9 cellular contexts compared by ENCODE assay signal in the genomic region with DNA sequence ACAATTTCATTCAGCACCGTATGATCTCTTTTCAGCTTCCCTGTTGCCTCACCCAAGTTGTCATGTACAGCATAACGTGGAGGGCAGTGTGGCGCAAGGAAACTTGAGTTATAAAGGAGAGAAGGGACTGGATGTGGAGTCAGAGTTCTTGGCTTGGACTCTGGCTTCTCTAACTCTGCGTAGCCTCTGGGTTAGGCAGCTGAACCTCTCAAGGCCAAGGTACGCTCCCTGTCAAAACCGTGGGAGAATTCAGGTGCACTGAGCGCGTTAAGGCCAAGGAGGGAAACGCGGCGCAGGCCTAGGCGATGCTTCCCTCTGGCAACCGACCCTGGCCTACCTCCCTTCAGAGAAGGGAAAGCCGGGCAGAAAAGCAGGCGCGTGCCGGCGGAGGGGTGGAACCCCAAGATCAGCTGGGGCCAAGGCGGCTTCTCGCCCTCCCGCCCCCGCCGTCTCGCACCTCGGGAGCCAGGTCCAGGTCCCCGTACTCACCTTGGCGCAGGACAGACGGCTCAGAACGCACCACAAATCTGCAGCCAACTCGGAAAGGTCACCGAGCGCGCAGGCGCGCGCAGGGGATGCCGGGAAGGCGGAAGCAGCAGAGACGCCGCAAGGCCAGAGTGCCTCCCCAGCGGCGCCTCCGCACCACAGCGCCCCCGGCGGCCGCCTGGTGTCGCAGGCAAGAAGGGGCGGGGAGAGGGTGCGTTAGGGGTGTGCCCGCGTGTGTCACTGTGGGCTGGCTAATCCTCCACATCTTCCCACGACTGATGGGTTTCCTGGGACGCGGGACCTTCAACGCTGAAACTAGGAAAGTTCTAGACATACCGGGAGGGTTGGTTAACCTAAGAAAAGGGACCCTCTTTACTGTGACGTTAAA. TPM values are rescaled to one million over a fixed set of nuclear protein-coding genes. Genes with fewer than 3 reads are reported as not detected.
DNase-seq lines count a peak whose midpoint lies in the region; ATAC-seq, FAIRE-seq and TF ChIP-seq lines count a peak whose summit lies in the region.
"Had no signal": no experiment of that assay in that cellular context is flagged by ENCODE, and none has a peak within 500 bp of the region (broad histone marks: within the 10 kb centered on the region; RNA-seq: fewer than 3 reads in every experiment).

No MANE protein-coding gene starts in this region.

- H3K9me3 ChIP-seq in WERI-Rb-1 (ENCODE audit: severe bottlenecking) (no peaks in the 10 kb centered on the region), smooth muscle cell (replicated peaks; ENCODE audit: low read depth) (no peaks in the 10 kb centered on the region)

- peak overlapping the region; percentile 92 for H3K4me2 ChIP-seq in smooth muscle cell

- H3F3A ChIP-seq in smooth muscle cell (ENCODE audit: low read depth) = peaks cover 3% of the 10 kb centered on the region

- H3K27ac Mint-ChIP-seq in immature natural killer cell = peak overlapping the region; percentile 84 to 94 (median 91)

- H3K36me3 ChIP-seq in WERI-Rb-1 (peaks cover 15% of the 10 kb centered on the region), bronchial epithelial cell (ENCODE audit: control insufficient read depth, insufficient read depth, low read length) (peaks cover 13% of the 10 kb centered on the region), smooth muscle cell (ENCODE audit: low read depth) (no peaks in the 10 kb centered on the region)

- no peak for FAIRE-seq in bronchial epithelial cell (lab: Jason Lieb, UNC)

- no peaks in the 10 kb centered on the region for H3K9me3 Mint-ChIP-seq in immature natural killer cell

- peak; percentile 98 for DNase-seq in AG08396 (ENCODE audit: low spot score)
- DNase-seq in NCI-H2196 (lab: John Stamatoyannopoulos, UW; ENCODE audit: unreplicated experiment) = peak; percentile 79
- DNase-seq in WERI-Rb-1 = peak; percentile 93
- peak; percentile 83 for DNase-seq in bronchial epithelial cell (ENCODE audit: low read depth)
- DNase-seq in immature natural killer cell = peak; percentile 95
- peak; percentile 78 for DNase-seq in smooth muscle cell (lab: John Stamatoyannopoulos, UW; ENCODE audit: unreplicated experiment)

- TF ChIP-seq CTCF in WERI-Rb-1 (IDR thresholded peaks at IDR 0.05; ENCODE audit: low read depth, low read length) = peak; percentile 98
- peak; percentile 100 for TF ChIP-seq CTCF in bronchial epithelial cell (IDR thresholded peaks at IDR 0.05; ENCODE audit: insufficient read depth, low read length, severe bottlenecking)
- TF ChIP-seq CTCF in smooth muscle cell (IDR thresholded peaks at IDR 0.05; ENCODE audit: borderline replicate concordance, insufficient read depth, poor library complexity, severe bottlenecking) = peak; percentile 97

- H3K27me3 ChIP-seq in WERI-Rb-1 (ENCODE audit: insufficient read depth, low read depth, severe bottlenecking) (no peaks in the 10 kb centered on the region), bronchial epithelial cell (ENCODE audit: control insufficient read depth, insufficient read depth, low read length) (no peaks in the 10 kb centered on the region), smooth muscle cell (ENCODE audit: low read depth) (no peaks in the 10 kb centered on the region)

- peak overlapping the region; percentile 85 to 93 (median 91) for H3K4me3 Mint-ChIP-seq in immature natural killer cell

- ATAC-seq in GM18873 (IDR thresholded peaks at IDR 0.05; ENCODE audit: low FRiP score, unreplicated experiment) (peak; percentile 91), HG03135 (IDR thresholded peaks at IDR 0.05; ENCODE audit: unreplicated experiment) (peak; percentile 90)

- peak overlapping the region; percentile 83 for H3K27ac ChIP-seq in WERI-Rb-1
- peak overlapping the region; percentile 52 for H3K27ac ChIP-seq in smooth muscle cell (ENCODE audit: low read depth)

- H3K27me3 Mint-ChIP-seq in immature natural killer cell (ENCODE audit: low read depth in 3 of 3) = peaks cover 2 to 10% (median 2%) of the 10 kb centered on the region in 3 donors

- peaks cover 22 to 24% of the 10 kb centered on the region in 2 donors for H3K4me1 Mint-ChIP-seq in immature natural killer cell

- H3K36me3 Mint-ChIP-seq in immature natural killer cell = no peaks in the 10 kb centered on the region

- peak overlapping the region; percentile 88 for H3K9ac ChIP-seq in smooth muscle cell (ENCODE audit: low read depth)

- peak overlapping the region; percentile 82 for H2AFZ ChIP-seq in smooth muscle cell (ENCODE audit: low read depth)

- H3K4me3 ChIP-seq in WERI-Rb-1 (ENCODE audit: low read depth, low read length) = peak overlapping the region; percentile 100
- peak overlapping the region; percentile 78 for H3K4me3 ChIP-seq in bronchial epithelial cell (ENCODE audit: low read depth, low read length)
- peak overlapping the region; percentile 90 for H3K4me3 ChIP-seq in smooth muscle cell

- H3K79me2 ChIP-seq in smooth muscle cell (ENCODE audit: low read depth) = peaks cover 51% of the 10 kb centered on the region

- H4K20me1 ChIP-seq in smooth muscle cell (ENCODE audit: low read depth) = peaks cover 33% of the 10 kb centered on the region

- 2% methylated on average over 58 of the region's 58 CpGs for WGBS in smooth muscle cell (ENCODE audit: low lambda C conversion rate)

- no peaks in the 10 kb centered on the region for H3K4me1 ChIP-seq in smooth muscle cell (ENCODE audit: low read depth)

RNA-seq across cellular contexts. Expression of gene TDRD9, which starts 7.0 kb away (rescaled TPM):
- total RNA-seq in bronchial epithelial cell = 0.51 and 0.53 TPM in 2 replicates
- 1 to 10 TPM; 1.2 to 2.8 (median 1.2) TPM for polyA plus RNA-seq in immature natural killer cell
- 0.67 and 1.0 TPM in 2 replicates for total RNA-seq in smooth muscle cell
- 0.44 TPM in 1 of 2 replicates, not detected in the other for polyA plus RNA-seq in smooth muscle cell
- total RNA-seq: T-helper 1 cell treated with Interleukin-12 subunit alpha and Interleukin-12 subunit beta and Interleukin-4 antibody, amounts not matched to agents 30 ng/mL and 1 ng/mL, for 36 hours had no signal

RNA-seq across cellular contexts. Expression of gene RD3L, which starts 21.1 kb away (rescaled TPM):
- total RNA-seq in bronchial epithelial cell (not detected in 2 replicates), smooth muscle cell (not detected in 2 replicates)
- polyA plus RNA-seq in immature natural killer cell (not detected), smooth muscle cell (not detected in 2 replicates)
- total RNA-seq: T-helper 1 cell treated with Interleukin-12 subunit alpha and Interleukin-12 subunit beta and Interleukin-4 antibody, amounts not matched to agents 30 ng/mL and 1 ng/mL, for 36 hours had no signal

Comparison
In these comparisons a context has a peak if more than half of its experiments do, and no peak if none do; other contexts are left out.
1. Peak in every context shown above with its lines: DNase-seq, ATAC-seq, H3K4me3 ChIP-seq and H3K27ac ChIP-seq.